8 cellular contexts compared by ENCODE assay signal in genomic region chr3:38497026-38497425, GRCh38. TPM values are rescaled to one million over a fixed set of nuclear protein-coding genes. Genes with fewer than 3 reads are reported as not detected.
DNase-seq lines count a peak whose midpoint lies in the region; FAIRE-seq and TF ChIP-seq lines count a peak whose summit lies in the region.

No MANE protein-coding gene starts in this region.

- peak overlapping the region in 1 of 3 donors; percentile 82 for H3K9ac ChIP-seq in skeletal muscle tissue (ENCODE audit: low read depth in 1 of 3, low read length in 3 of 3)

- FAIRE-seq in H54 (lab: Jason Lieb, UNC) = peak; percentile 81

- DNase-seq in H54 (ENCODE audit: insufficient read length, low spot score) (no peak), RPMI7951 (ENCODE audit: low read depth) (peak; percentile 33), fibroblast of peridontal ligament (ENCODE audit: extremely low read depth) (peak; percentile 50), medulla oblongata (ENCODE audit: extremely low spot score) (no peak), COLO829 (ENCODE audit: low spot score) (no peak), NCI-H2029 (lab: John Stamatoyannopoulos, UW) (no peak), NCI-H446 treated with DMSO at 0.1 percent for 48 hours (lab: John Stamatoyannopoulos, UW) (no peak)

- H3K9me3 ChIP-seq in skeletal muscle tissue (ENCODE audit: control insufficient read depth in 3 of 3, low read length in 3 of 3) = no peaks in the 10 kb centered on the region

- H3K36me3 ChIP-seq in skeletal muscle tissue (ENCODE audit: control insufficient read depth in 3 of 3, insufficient read depth in 3 of 3, low read length in 3 of 3) = peaks cover 0 to 3% (median 3%) of the 10 kb centered on the region in 3 donors

- H3K4me1 ChIP-seq in skeletal muscle tissue (ENCODE audit: control insufficient read depth in 3 of 3, insufficient read depth in 3 of 3, low read length in 3 of 3) = peaks cover 14 to 16% (median 14%) of the 10 kb centered on the region in 3 donors

- no peaks in the 10 kb centered on the region for H3K27me3 ChIP-seq in skeletal muscle tissue (ENCODE audit: control insufficient read depth in 3 of 3, insufficient read depth in 3 of 3, low read length in 3 of 3)

- TF ChIP-seq POLR2A in H54 (IDR thresholded peaks at IDR 0.05; ENCODE audit: low read depth, low read length) = no peak

- no peak overlapping the region for H3K27ac ChIP-seq in skeletal muscle tissue (ENCODE audit: low read depth, low read length)

- H3K4me3 ChIP-seq in skeletal muscle tissue (ENCODE audit: low read length in 3 of 3) = peak overlapping the region; percentile 88 to 91 (median 89)

RNA-seq across cellular contexts. Expression of gene EXOG, which starts 0.9 kb away (rescaled TPM):
- 6.8 and 8.1 TPM in 2 replicates for total RNA-seq in RPMI7951 (2014; rRNA removed; shearing (Covaris generic))
- total RNA-seq in skeletal muscle tissue = 14.1 TPM

RNA-seq across cellular contexts. Expression of gene ACVR2B, which starts 43.3 kb away (rescaled TPM):
- total RNA-seq in RPMI7951 (2014; rRNA removed; shearing (Covaris generic)) = 1.2 and 1.8 TPM in 2 replicates
- total RNA-seq in skeletal muscle tissue = 17.7 TPM

Comparison
In these comparisons a context has a peak if more than half of its experiments do, and no peak if none do; other contexts are left out.
1. DNase-seq: peak in RPMI7951 (single experiment) and fibroblast of peridontal ligament (single experiment); none in H54 (single experiment), medulla oblongata (single experiment), COLO829 (single experiment), NCI-H2029 (single experiment) and NCI-H446 treated with DMSO at 0.1 percent for 48 hours (single experiment).